Comparison of ENCODE assay signal across 9 cellular contexts in the genomic region with DNA sequence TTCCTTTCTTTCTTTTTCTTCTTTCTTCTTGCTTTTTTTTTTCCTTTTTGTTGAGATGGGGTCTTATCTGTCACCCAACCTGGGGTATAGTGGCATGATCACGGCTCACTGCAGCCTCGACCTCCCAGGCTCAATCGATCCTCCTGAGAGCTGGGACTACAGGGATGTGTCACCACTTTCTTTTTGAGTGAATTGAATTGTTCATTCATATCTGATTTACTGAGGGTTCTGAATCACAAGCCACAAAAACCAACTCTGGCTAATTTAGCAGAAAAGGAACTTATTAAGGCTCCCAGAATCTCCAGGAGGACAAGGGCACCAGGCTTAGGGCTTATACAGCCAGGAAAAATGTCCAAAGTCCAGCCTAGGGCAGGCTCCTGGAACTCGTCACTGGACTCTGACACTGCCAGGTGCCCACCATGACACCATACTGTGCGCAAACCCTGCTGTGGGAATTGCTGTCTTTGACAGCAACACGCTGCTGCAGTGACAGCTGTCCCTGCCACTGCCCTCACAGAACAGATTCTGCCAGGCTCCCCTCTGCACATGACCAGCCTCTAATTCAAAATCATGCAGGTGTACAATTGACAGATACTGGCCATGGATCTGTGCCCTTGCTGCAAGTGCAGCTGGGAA. TPM values are rescaled to one million over a fixed set of nuclear protein-coding genes. Genes with fewer than 3 reads are reported as not detected.
DNase-seq lines count a peak whose midpoint lies in the region; ATAC-seq and TF ChIP-seq lines count a peak whose summit lies in the region.
"Had no signal": no experiment of that assay in that cellular context is flagged by ENCODE, and none has a peak within 500 bp of the region (broad histone marks: within the 10 kb centered on the region; RNA-seq: fewer than 3 reads in every experiment).

No MANE protein-coding gene starts in this region.

- no peaks in the 10 kb centered on the region for H3F3A ChIP-seq in PC-9 (ENCODE audit: insufficient read depth, low read depth)

- no peak overlapping the region for H3K4me3 Mint-ChIP-seq in chondrocyte (ENCODE audit: unreplicated experiment)

- intact Hi-C loops in PC-9 (cut with micrococcal nuclease; ENCODE audit: unreplicated experiment) = no loop called here

- H3K27me3 ChIP-seq in liver (ENCODE audit: control insufficient read depth in 4 of 4, insufficient read depth in 4 of 4, low read length in 3 of 4) (no peaks in the 10 kb centered on the region), PC-9 (ENCODE audit: insufficient read depth, low read depth) (no peaks in the 10 kb centered on the region)

- peaks cover 15% of the 10 kb centered on the region for H3K4me1 Mint-ChIP-seq in chondrocyte (ENCODE audit: low read depth)

- H2AFZ ChIP-seq in PC-9 = no peak overlapping the region

- no TSS peak for BruUV-seq in PC-9 (replicated peaks; lab: Mats Ljungman, UMichigan)

- H3K4me2 ChIP-seq in PC-9 = no peak overlapping the region

- ATAC-seq in HG02763 (IDR thresholded peaks at IDR 0.05; ENCODE audit: unreplicated experiment) = peak; percentile 68

- peak; percentile 9 for DNase-seq in NCI-H146 (lab: John Stamatoyannopoulos, UW)
- no peak for DNase-seq in NCI-H146 treated with DMSO at 0.1 percent for 48 hours (lab: John Stamatoyannopoulos, UW; ENCODE audit: unreplicated experiment)
- DNase-seq in SK-MEL-5 (ENCODE audit: low read depth, low spot score) = peak; percentile 45
- no peak for DNase-seq in chondrocyte (ENCODE audit: low spot score)
- no peak for DNase-seq in PC-9
- DNase-seq in SKM-1 (lab: John Stamatoyannopoulos, UW; ENCODE audit: unreplicated experiment) = no peak

- POLR2A ChIA-PET in PC-9 (lab: Charles Lee; ENCODE audit: unreplicated experiment) = no interaction called here

- H3K9ac ChIP-seq in liver (ENCODE audit: low read depth in 1 of 2, low read length in 2 of 2) = no peak overlapping the region

- in situ Hi-C loops in SK-MEL-5 (cut with HindIII; ENCODE audit: low pct_unique_long_range_greater_than_20kb, low sequenced_read_pairs) = no loop called here

- WGBS in liver = 65% methylated on average over 6 of the region's 6 CpGs

- CTCF ChIA-PET in PC-9 (lab: Charles Lee) = no interaction called here

- no peaks in the 10 kb centered on the region for H4K20me1 ChIP-seq in PC-9 (ENCODE audit: insufficient read depth)

- TF ChIP-seq CTCF in liver (IDR thresholded peaks at IDR 0.05; ENCODE audit: low read depth, low read length, missing input control) (no peak), chondrocyte (IDR thresholded peaks at IDR 0.05) (no peak), PC-9 (conservative IDR thresholded peaks at IDR 0.05) (no peak)

- H3K4me1 ChIP-seq in liver (ENCODE audit: control insufficient read depth in 4 of 4, insufficient read depth in 4 of 4, low read length in 3 of 4) (peaks cover 0 to 10% (median 7%) of the 10 kb centered on the region in 4 donors), PC-9 (replicated peaks; ENCODE audit: insufficient read depth) (no peaks in the 10 kb centered on the region)

- no peaks in the 10 kb centered on the region for H3K36me3 Mint-ChIP-seq in chondrocyte (ENCODE audit: low read depth)

- H3K79me2 ChIP-seq in PC-9 (ENCODE audit: low read depth) = no peaks in the 10 kb centered on the region

- H3K27ac ChIP-seq in liver (ENCODE audit: low read depth in 1 of 2, low read length in 2 of 2) (no peak overlapping the region), PC-9 (no peak overlapping the region)
- H3K27ac ChIP-seq: 22Rv1 had no signal

- H3K36me3 ChIP-seq in liver (ENCODE audit: control insufficient read depth in 4 of 4, insufficient read depth in 3 of 4, low read depth in 1 of 4, low read length in 3 of 4) (no peaks in the 10 kb centered on the region), PC-9 (ENCODE audit: low read depth) (no peaks in the 10 kb centered on the region)

- TF ChIP-seq RAD21 in liver (IDR thresholded peaks at IDR 0.05) = no peak

- H3K9me3 ChIP-seq in liver (ENCODE audit: control insufficient read depth in 4 of 4, low read length in 3 of 4) (no peaks in the 10 kb centered on the region), PC-9 (ENCODE audit: insufficient read depth, low read depth) (no peaks in the 10 kb centered on the region)

- H3K27ac Mint-ChIP-seq in chondrocyte (ENCODE audit: unreplicated experiment) = no peak overlapping the region

- no peak overlapping the region for H3K4me3 ChIP-seq in liver (ENCODE audit: low read depth in 1 of 3, low read length in 3 of 3)
- no peak overlapping the region for H3K4me3 ChIP-seq in PC-9

- no peaks in the 10 kb centered on the region for H3K27me3 Mint-ChIP-seq in chondrocyte (ENCODE audit: low read depth)

- H3K9me2 ChIP-seq in PC-9 (ENCODE audit: insufficient read depth) = no peaks in the 10 kb centered on the region

- no peaks in the 10 kb centered on the region for H3K9me3 Mint-ChIP-seq in chondrocyte (ENCODE audit: low read depth)

TF ChIP-seq in liver, 16 proteins besides CTCF, POLR2A, EP300 and RAD21:
- TF ChIP-seq HNF4A (conservative IDR thresholded peaks at IDR 0.05) (peak; percentile 59 to 74), RXRA (IDR thresholded peaks at IDR 0.05) (no peak), YY1 (IDR thresholded peaks at IDR 0.05) (no peak), SP1 (IDR thresholded peaks at IDR 0.05) (peak; percentile 18), TAF1 (conservative IDR thresholded peaks at IDR 0.05) (no peak), EGR1 (IDR thresholded peaks at IDR 0.05; ENCODE audit: low read depth in 2 of 2) (no peak), HNF4G (IDR thresholded peaks at IDR 0.05) (no peak)

RNA-seq across cellular contexts. Expression of a gene that starts 42.9 kb away (rescaled TPM):
- 0.24 and 0.95 TPM in 2 replicates for total RNA-seq in SK-MEL-5 (2014; rRNA removed; shearing (Covaris generic))
- 0.58 and 1.7 TPM in 2 replicates for polyA plus RNA-seq in SK-MEL-5 (2015; cell fraction: cytosol; rRNA removed)
- 6.0 and 16.9 TPM in 2 replicates for polyA plus RNA-seq in SK-MEL-5 (2015; cell fraction: nucleus; rRNA removed)
- total RNA-seq in liver (1 to 10 TPM; 1.7 to 3.0 TPM), chondrocyte (0.97 to 2.3 TPM (median 1.1 TPM) in 3 replicates), PC-9 (2021) (3.7 and 6.7 TPM in 2 replicates)
- 1 to 10 TPM in 1 of 2 donors, under 1 TPM in 1; 0.33 to 1.2 TPM for polyA plus RNA-seq in liver

Comparison
In these comparisons a context has a peak if more than half of its experiments do, and no peak if none do; other contexts are left out.
1. DNase-seq: peak in NCI-H146 (single experiment) and SK-MEL-5 (single experiment); none in NCI-H146 treated with DMSO at 0.1 percent for 48 hours (single experiment), chondrocyte (single experiment), PC-9 (0 of 2) and SKM-1 (single experiment).